Comparison of ENCODE assay signal across 9 cellular contexts in the genomic region with DNA sequence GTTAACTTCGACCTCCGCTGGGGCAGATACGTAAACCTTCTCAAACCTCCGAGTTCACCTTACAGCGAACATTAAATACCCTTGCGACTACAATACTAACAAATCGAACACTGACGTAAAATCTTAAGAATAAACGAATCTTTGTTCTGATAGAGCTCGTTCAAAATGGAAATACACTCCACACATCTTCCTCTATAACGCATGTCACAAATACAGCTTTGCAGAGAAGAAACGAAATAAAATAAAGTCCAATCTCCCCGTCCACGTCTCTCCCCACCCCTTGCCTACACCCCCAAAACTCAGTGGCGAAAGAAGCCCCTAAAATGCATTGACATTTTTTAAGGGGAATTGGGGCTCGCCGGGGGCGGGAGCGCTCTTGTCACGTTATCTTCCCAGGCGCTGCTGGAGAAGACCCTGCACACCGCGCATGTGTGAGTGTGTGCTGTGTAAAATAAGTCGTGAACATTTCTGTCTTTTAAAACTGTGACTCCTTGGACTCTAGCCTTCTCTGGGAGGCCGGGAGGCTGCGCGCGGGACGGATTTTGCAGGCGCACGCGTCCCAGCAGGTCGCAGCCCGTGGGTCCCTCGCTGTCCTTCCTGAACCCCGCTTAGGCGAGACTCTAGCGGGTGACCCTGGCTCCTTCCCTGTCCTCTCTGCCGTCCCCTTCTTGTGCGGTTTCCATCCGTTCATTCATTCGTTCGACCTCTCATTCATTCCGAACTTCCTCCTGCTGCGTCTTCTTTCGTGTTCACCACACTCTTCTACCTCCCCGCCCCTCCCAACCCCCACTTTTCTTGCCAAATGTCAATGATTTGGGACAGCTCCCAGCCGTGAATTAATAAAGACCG. TPM values are rescaled to one million over a fixed set of nuclear protein-coding genes. Genes with fewer than 3 reads are reported as not detected.
DNase-seq lines count a peak whose midpoint lies in the region.
"Had no signal": no experiment of that assay in that cellular context is flagged by ENCODE, and none has a peak within 500 bp of the region (broad histone marks: within the 10 kb centered on the region; RNA-seq: fewer than 3 reads in every experiment).

No MANE protein-coding gene starts in this region.

- peaks cover 65% of the 10 kb centered on the region for H3K4me1 Mint-ChIP-seq in activated naive CD4-positive, alpha-beta T cell treated with anti-CD3 and anti-CD28 coated beads, Interleukin-2, amount 50 U/mL, for 24 hours

- H3K4me3 Mint-ChIP-seq in activated naive CD4-positive, alpha-beta T cell treated with anti-CD3 and anti-CD28 coated beads, Interleukin-2, amount 50 U/mL, for 24 hours = peak overlapping the region; percentile 82

- intact Hi-C loops in head of caudate nucleus (cut with DNase I) = no loop called here

- H3K27me3 Mint-ChIP-seq in activated naive CD4-positive, alpha-beta T cell treated with anti-CD3 and anti-CD28 coated beads, Interleukin-2, amount 50 U/mL, for 24 hours = peaks cover 62% of the 10 kb centered on the region

- H3K4me1 ChIP-seq in thymus (ENCODE audit: control insufficient read depth, insufficient read depth, low read length) = peaks cover 23% of the 10 kb centered on the region

- peaks cover 9% of the 10 kb centered on the region for H3K9me3 Mint-ChIP-seq in activated naive CD4-positive, alpha-beta T cell treated with anti-CD3 and anti-CD28 coated beads, Interleukin-2, amount 50 U/mL, for 24 hours

- no peak for DNase-seq in activated naive CD4-positive, alpha-beta T cell (lab: John Stamatoyannopoulos, UW)
- peak; percentile 40 to 42 for DNase-seq in activated T-cell treated with anti-CD3 and anti-CD28 coated beads, Interleukin-2, amount 50 U/mL, for 48 hours
- DNase-seq in left kidney (ENCODE audit: low read depth, low spot score) (peak; percentile 74), iPS-NIHi11 (ENCODE audit: low spot score) (no peak), head of caudate nucleus (no peak), GDM1 (lab: John Stamatoyannopoulos, UW) (no peak)

- no peak overlapping the region for H3K27ac ChIP-seq in thymus (ENCODE audit: low read depth)
- H3K27ac ChIP-seq: SJSA1 had no signal

- peaks cover 6% of the 10 kb centered on the region for H3K9me3 ChIP-seq in thymus (ENCODE audit: control insufficient read depth)
- H3K9me3 ChIP-seq: SJSA1 had no signal

- peaks cover 71% of the 10 kb centered on the region for H3K27me3 ChIP-seq in thymus (ENCODE audit: control insufficient read depth, insufficient read depth)
- H3K27me3 ChIP-seq: SJSA1 had no signal

- peak overlapping the region; percentile 42 for H3K4me3 ChIP-seq in thymus (ENCODE audit: low read length)

- no peaks in the 10 kb centered on the region for H3K36me3 ChIP-seq in thymus (ENCODE audit: control insufficient read depth, insufficient read depth)
- H3K36me3 ChIP-seq: SJSA1 had no signal

- peaks cover 2% of the 10 kb centered on the region for H3K36me3 Mint-ChIP-seq in activated naive CD4-positive, alpha-beta T cell treated with anti-CD3 and anti-CD28 coated beads, Interleukin-2, amount 50 U/mL, for 24 hours

- peak overlapping the region; percentile 73 for H3K27ac Mint-ChIP-seq in activated naive CD4-positive, alpha-beta T cell treated with anti-CD3 and anti-CD28 coated beads, Interleukin-2, amount 50 U/mL, for 24 hours

- 8% methylated on average over 49 of the region's 49 CpGs for WGBS in thymus

RNA-seq across cellular contexts. Expression of a gene that starts 2.4 kb away (rescaled TPM):
- polyA plus RNA-seq in thymus = 7.4 TPM

Comparison
In these comparisons a context has a peak if more than half of its experiments do, and no peak if none do; other contexts are left out.
1. DNase-seq: peak in activated T-cell treated with anti-CD3 and anti-CD28 coated beads, Interleukin-2, amount 50 U/mL, for 48 hours (2 of 2) and left kidney (single experiment); none in activated naive CD4-positive, alpha-beta T cell (0 of 4), iPS-NIHi11 (single experiment), head of caudate nucleus (0 of 42) and GDM1 (single experiment).